Comparison of ENCODE assay signal across 36 cellular contexts in the genomic region with DNA sequence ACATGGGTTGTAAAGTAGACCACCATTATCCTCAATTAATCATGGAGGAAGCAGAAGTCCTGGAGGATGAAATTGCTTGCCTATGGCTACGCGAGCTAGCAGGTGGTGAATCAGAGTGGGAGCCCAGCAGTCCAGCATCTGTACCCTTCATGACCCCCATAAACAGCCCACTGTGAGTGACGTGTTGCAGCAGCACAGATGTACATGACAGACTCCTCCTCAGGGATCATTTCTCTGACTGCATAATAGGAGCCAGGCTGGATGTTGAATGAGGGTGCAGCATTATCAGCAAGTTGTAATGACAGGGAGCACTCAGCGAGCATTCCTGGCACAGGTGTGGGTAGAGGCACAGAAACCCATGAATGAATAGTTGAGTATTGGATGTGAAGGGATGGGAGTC.
"Had no signal": no experiment of that assay in that cellular context is flagged by ENCODE, and none has a peak within 500 bp of the region (broad histone marks: within the 10 kb centered on the region; RNA-seq: fewer than 3 reads in every experiment).

No MANE protein-coding gene starts in this region.

- H3K27me3 Mint-ChIP-seq: activated CD4-positive, alpha-beta T cell treated with anti-CD3 and anti-CD28 coated beads, Interleukin-2, amount 10 ng/mL, durations not matched to agents 24 days and 14 days; activated CD8-positive, alpha-beta T cell treated with anti-CD3 and anti-CD28 coated beads for 36 hours; activated naive CD8-positive, alpha-beta T cell treated with anti-CD3 and anti-CD28 coated beads, Interleukin-2, amount 10 ng/mL, durations not matched to agents 7 days and 5 days; central memory CD8-positive, alpha-beta T cell had no signal

- H3K9me3 Mint-ChIP-seq: activated B cell treated with CpG ODN at 0.5 μM for 24 hours; activated CD4-positive, alpha-beta memory T cell treated with anti-CD3 and anti-CD28 coated beads for 36 hours; activated CD4-positive, alpha-beta T cell treated with anti-CD3 and anti-CD28 coated beads, Interleukin-2, amount 10 ng/mL, durations not matched to agents 24 days and 14 days; activated CD8-positive, alpha-beta T cell treated with anti-CD3 and anti-CD28 coated beads for 36 hours; activated naive CD4-positive, alpha-beta T cell treated with anti-CD3 and anti-CD28 coated beads, Interleukin-2, amount 10 ng/mL, durations not matched to agents 7 days and 5 days; activated naive CD4-positive, alpha-beta T cell treated with anti-CD3 and anti-CD28 coated beads, Interleukin-2, amount 50 U/mL, for 24 hours; activated naive CD8-positive, alpha-beta T cell treated with anti-CD3 and anti-CD28 coated beads, Interleukin-2, amount 10 ng/mL, durations not matched to agents 7 days and 5 days; activated naive CD8-positive, alpha-beta T cell treated with anti-CD3 and anti-CD28 coated beads, Interleukin-2, amount 50 U/mL, for 24 hours; activated T-cell treated with anti-CD3 and anti-CD28 coated beads, Interleukin-2, amount 50 U/mL, for 4 hours; activated T-cell treated with anti-CD3 and anti-CD28 coated beads, Interleukin-2, amount 50 U/mL, for 72 hours; activated T-helper 1 cell treated with anti-CD3 and anti-CD28 coated beads, Interleukin-12 subunit alpha, Interleukin-12 subunit beta, Interleukin-2, Interleukin-4 antibody, amounts not matched to agents 30 ng/mL and 10 ng/mL and 1 ng/mL, durations not matched to agents 14 hours and 24 hours and 36 hours; activated T-helper 17 cell treated with anti-CD3 and anti-CD28 coated beads, Interleukin-2, amount 50 U/mL, for 72 hours; brain; central memory CD8-positive, alpha-beta T cell; T-helper 1 cell treated with Interleukin-12 subunit alpha and Interleukin-12 subunit beta and Interleukin-4 antibody, amounts not matched to agents 30 μg/mL and 1 μg/mL, for 36 hours; T-helper 2 cell treated with Interferon-gamma antibody and Interleukin-4, amounts not matched to agents 5 μg/mL and 100 μg/mL, for 36 hours had no signal

- H3K4me1 ChIP-seq: ascending aorta had no signal

- H3K27ac Mint-ChIP-seq: activated B cell treated with CpG ODN at 0.5 μM for 24 hours; activated CD4-positive, alpha-beta memory T cell treated with anti-CD3 and anti-CD28 coated beads for 36 hours; activated CD4-positive, alpha-beta T cell treated with anti-CD3 and anti-CD28 coated beads, Interleukin-2, amount 10 ng/mL, durations not matched to agents 24 days and 14 days; activated CD8-positive, alpha-beta T cell treated with anti-CD3 and anti-CD28 coated beads for 36 hours; activated naive CD4-positive, alpha-beta T cell treated with anti-CD3 and anti-CD28 coated beads, Interleukin-2, amount 10 ng/mL, durations not matched to agents 7 days and 5 days; activated naive CD4-positive, alpha-beta T cell treated with anti-CD3 and anti-CD28 coated beads, Interleukin-2, amount 50 U/mL, for 24 hours; activated naive CD8-positive, alpha-beta T cell; activated naive CD8-positive, alpha-beta T cell treated with anti-CD3 and anti-CD28 coated beads, Interleukin-2, amount 10 ng/mL, durations not matched to agents 7 days and 5 days; activated naive CD8-positive, alpha-beta T cell treated with anti-CD3 and anti-CD28 coated beads, Interleukin-2, amount 50 U/mL, for 24 hours; activated T-cell treated with anti-CD3 and anti-CD28 coated beads, Interleukin-2, amount 50 U/mL, for 72 hours; activated T-helper 1 cell treated with anti-CD3 and anti-CD28 coated beads, Interleukin-12 subunit alpha, Interleukin-12 subunit beta, Interleukin-2, Interleukin-4 antibody, amounts not matched to agents 30 ng/mL and 10 ng/mL and 1 ng/mL, durations not matched to agents 14 hours and 24 hours and 36 hours; activated T-helper 17 cell treated with anti-CD3 and anti-CD28 coated beads, Interleukin-2, amount 50 U/mL, for 72 hours; brain; T-helper 1 cell treated with Interleukin-12 subunit alpha and Interleukin-12 subunit beta and Interleukin-4 antibody, amounts not matched to agents 30 μg/mL and 1 μg/mL, for 36 hours; T-helper 2 cell treated with Interferon-gamma antibody and Interleukin-4, amounts not matched to agents 5 μg/mL and 100 μg/mL, for 36 hours had no signal

- H3K4me3 ChIP-seq: ascending aorta, cardiac muscle cell had no signal

- H3K36me3 Mint-ChIP-seq: activated CD4-positive, alpha-beta memory T cell treated with anti-CD3 and anti-CD28 coated beads for 36 hours; activated naive CD4-positive, alpha-beta T cell treated with anti-CD3 and anti-CD28 coated beads, Interleukin-2, amount 10 ng/mL, durations not matched to agents 7 days and 5 days; activated naive CD4-positive, alpha-beta T cell treated with anti-CD3 and anti-CD28 coated beads, Interleukin-2, amount 50 U/mL, for 24 hours; activated naive CD8-positive, alpha-beta T cell; activated naive CD8-positive, alpha-beta T cell treated with anti-CD3 and anti-CD28 coated beads, Interleukin-2, amount 10 ng/mL, durations not matched to agents 7 days and 5 days; brain had no signal

- H3K4me3 Mint-ChIP-seq: activated B cell treated with CpG ODN at 0.5 μM for 24 hours; activated CD4-positive, alpha-beta memory T cell treated with anti-CD3 and anti-CD28 coated beads for 36 hours; activated CD4-positive, alpha-beta T cell treated with anti-CD3 and anti-CD28 coated beads, Interleukin-2, amount 10 ng/mL, durations not matched to agents 24 days and 14 days; activated CD8-positive, alpha-beta T cell treated with anti-CD3 and anti-CD28 coated beads for 36 hours; activated naive CD4-positive, alpha-beta T cell treated with anti-CD3 and anti-CD28 coated beads, Interleukin-2, amount 10 ng/mL, durations not matched to agents 7 days and 5 days; activated naive CD4-positive, alpha-beta T cell treated with anti-CD3 and anti-CD28 coated beads, Interleukin-2, amount 50 U/mL, for 24 hours; activated naive CD8-positive, alpha-beta T cell; activated naive CD8-positive, alpha-beta T cell treated with anti-CD3 and anti-CD28 coated beads, Interleukin-2, amount 10 ng/mL, durations not matched to agents 7 days and 5 days; activated naive CD8-positive, alpha-beta T cell treated with anti-CD3 and anti-CD28 coated beads, Interleukin-2, amount 50 U/mL, for 24 hours; activated T-cell treated with anti-CD3 and anti-CD28 coated beads, Interleukin-2, amount 50 U/mL, for 4 hours; activated T-cell treated with anti-CD3 and anti-CD28 coated beads, Interleukin-2, amount 50 U/mL, for 72 hours; activated T-helper 1 cell treated with anti-CD3 and anti-CD28 coated beads, Interleukin-12 subunit alpha, Interleukin-12 subunit beta, Interleukin-2, Interleukin-4 antibody, amounts not matched to agents 30 ng/mL and 10 ng/mL and 1 ng/mL, durations not matched to agents 14 hours and 24 hours and 36 hours; activated T-helper 17 cell treated with anti-CD3 and anti-CD28 coated beads, Interleukin-2, amount 50 U/mL, for 72 hours; brain; central memory CD8-positive, alpha-beta T cell; T-helper 1 cell treated with Interleukin-12 subunit alpha and Interleukin-12 subunit beta and Interleukin-4 antibody, amounts not matched to agents 30 μg/mL and 1 μg/mL, for 36 hours; T-helper 2 cell treated with Interferon-gamma antibody and Interleukin-4, amounts not matched to agents 5 μg/mL and 100 μg/mL, for 36 hours had no signal

- H3K4me1 Mint-ChIP-seq: activated B cell treated with CpG ODN at 0.5 μM for 24 hours; activated CD4-positive, alpha-beta T cell treated with anti-CD3 and anti-CD28 coated beads, Interleukin-2, amount 10 ng/mL, durations not matched to agents 24 days and 14 days; activated naive CD4-positive, alpha-beta T cell treated with anti-CD3 and anti-CD28 coated beads, Interleukin-2, amount 10 ng/mL, durations not matched to agents 7 days and 5 days; activated naive CD4-positive, alpha-beta T cell treated with anti-CD3 and anti-CD28 coated beads, Interleukin-2, amount 50 U/mL, for 24 hours; activated naive CD8-positive, alpha-beta T cell treated with anti-CD3 and anti-CD28 coated beads, Interleukin-2, amount 50 U/mL, for 24 hours; activated T-helper 17 cell treated with anti-CD3 and anti-CD28 coated beads, Interleukin-2, amount 50 U/mL, for 72 hours; central memory CD8-positive, alpha-beta T cell had no signal

- H3K9me3 ChIP-seq: ascending aorta had no signal

- H3K27me3 ChIP-seq: ascending aorta, cardiac muscle cell had no signal

- H3K36me3 ChIP-seq: ascending aorta, cardiac muscle cell had no signal

- DNase-seq: activated B cell treated with CpG ODN at 0.5 μM for 24 hours; activated CD4-positive, alpha-beta memory T cell treated with anti-CD3 and anti-CD28 coated beads for 36 hours; activated CD4-positive, alpha-beta T cell treated with anti-CD3 and anti-CD28 coated beads for 4 hours; activated CD4-positive, alpha-beta T cell treated with anti-CD3 and anti-CD28 coated beads, Interleukin-2, amount 10 ng/mL, durations not matched to agents 24 days and 14 days; activated CD4-positive, alpha-beta T cell treated with anti-CD3 and anti-CD28 coated beads, Interleukin-2, amount 50 U/mL, for 1 hour; activated CD4-positive, alpha-beta T cell treated with anti-CD3 and anti-CD28 coated beads, Interleukin-2, amount 50 U/mL, for 4 hours; activated CD4-positive, CD25-positive, alpha-beta regulatory T cell treated with anti-CD3 and anti-CD28 coated beads, Interleukin-2, amount 50 U/mL, for 72 hours; activated CD8-positive, alpha-beta memory T cell treated with anti-CD3 and anti-CD28 coated beads, Interleukin-2, amount 50 U/mL, for 4 hours; activated CD8-positive, alpha-beta T cell treated with anti-CD3 and anti-CD28 coated beads for 36 hours; activated effector memory CD4-positive, alpha-beta T cell treated with Interleukin-2 at 50 U/mL for 16 hours; activated gamma-delta T cell; activated naive CD4-positive, alpha-beta T cell treated with anti-CD3 and anti-CD28 coated beads, Interleukin-2, amount 10 ng/mL, durations not matched to agents 7 days and 5 days; activated naive CD4-positive, alpha-beta T cell treated with Interleukin-2 at 50 U/mL for 16 hours; activated naive CD8-positive, alpha-beta T cell treated with anti-CD3 and anti-CD28 coated beads, Interleukin-2, amount 10 ng/mL, durations not matched to agents 7 days and 5 days; activated naive CD8-positive, alpha-beta T cell treated with anti-CD3 and anti-CD28 coated beads, Interleukin-2, amount 50 U/mL, for 24 hours; activated T-cell treated with anti-CD3 and anti-CD28 coated beads for 4 hours; activated T-cell treated with anti-CD3 and anti-CD28 coated beads, Interleukin-2, amount 50 U/mL, for 1 hour; activated T-cell treated with anti-CD3 and anti-CD28 coated beads, Interleukin-2, amount 50 U/mL, for 4 hours; activated T-cell treated with anti-CD3 and anti-CD28 coated beads, Interleukin-2, amount 50 U/mL, for 72 hours; amygdala; anterior cingulate cortex; caudate nucleus; cerebellar nuclear complex; T-helper 1 cell; T-helper 2 cell; T-helper 9 cell had no signal
